8 cellular contexts compared by ENCODE assay signal in the genomic region with DNA sequence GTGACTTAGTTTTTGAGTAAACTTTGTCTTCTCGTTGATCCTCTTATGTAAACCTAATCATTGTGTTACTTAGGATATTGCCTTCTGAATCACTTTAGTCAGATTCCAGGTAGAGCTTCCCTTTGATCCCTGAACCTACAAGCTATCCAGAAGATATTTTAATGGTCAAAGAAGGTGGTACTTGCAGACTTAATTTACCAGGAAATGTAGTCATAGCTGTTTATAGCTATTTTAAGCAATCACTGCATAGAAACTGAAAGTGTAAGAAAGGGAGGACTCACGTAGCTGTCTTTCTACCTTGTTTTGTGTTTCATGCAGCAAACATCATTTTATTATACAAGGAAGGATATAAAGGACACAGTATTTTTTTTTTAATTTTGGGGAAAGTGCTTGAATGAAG.
DNase-seq lines count a peak whose midpoint lies in the region; ATAC-seq and TF ChIP-seq lines count a peak whose summit lies in the region.

No MANE protein-coding gene starts in this region.

- H2BK120ac ChIP-seq in IMR-90 (ENCODE audit: low read depth, low read length), result no peak overlapping the region

- H4K8ac ChIP-seq in IMR-90 (ENCODE audit: low read depth in 2 of 2, low read length in 2 of 2), result no peak overlapping the region

- H2BK20ac ChIP-seq in IMR-90 (ENCODE audit: low read depth, low read length), result no peak overlapping the region

- no CpG with 5 or more reads among the region's 2 CpGs for WGBS in IMR-90 (ENCODE audit: extremely low coverage in 2 of 2, insufficient read length in 1 of 2), 2 experiments
- WGBS in esophagus squamous epithelium, 2 donors, result 8 to 9% methylated on average over 2 of the region's 2 CpGs

- H3K4ac ChIP-seq in IMR-90 (ENCODE audit: low read depth, low read length), result no peak overlapping the region

- TF ChIP-seq POLR2A in IMR-90 (IDR thresholded peaks at IDR 0.05; ENCODE audit: low read depth, low read length) (no peak), esophagus squamous epithelium (IDR thresholded peaks at IDR 0.05) (no peak), uterus (IDR thresholded peaks at IDR 0.05) (no peak)

- H3K18ac ChIP-seq in IMR-90 (ENCODE audit: low read depth, low read length), result no peak overlapping the region

- dilution Hi-C loops in IMR-90 (cut with HindIII; ENCODE audit: low sequenced_read_pairs, unreplicated experiment), result no loop called here

- no peak overlapping the region for H2AK9ac ChIP-seq in IMR-90 (replicated peaks; ENCODE audit: low read depth, low read length, poor library complexity)

- no peaks in the 10 kb centered on the region for H3K9me2 ChIP-seq in DOHH2 (replicated peaks; ENCODE audit: control insufficient read depth, low read length)

- no peak overlapping the region for H4K91ac ChIP-seq in IMR-90 (ENCODE audit: insufficient read depth, low read depth, low read length)

- H3K27ac ChIP-seq in DOHH2 (ENCODE audit: low read depth, low read length) (peak overlapping the region; percentile 36; the same call in 1 of the 2 replicates), IMR-90 (ENCODE audit: insufficient read depth, low read length) (no peak overlapping the region), esophagus squamous epithelium (peak overlapping the region; percentile 36 to 69 (median 48)), uterus (peak overlapping the region; percentile 10 to 62)

- no peak overlapping the region for H2AFZ ChIP-seq in IMR-90 (replicated peaks; ENCODE audit: low read length, poor library complexity)

- 0 out of 2 replicates have a peak, but pooled peaks cover 2% of the 10 kb centered on the region for H3F3A ChIP-seq in DOHH2 (ENCODE audit: control insufficient read depth, insufficient read depth)

- no peak overlapping the region for H4K5ac ChIP-seq in IMR-90 (ENCODE audit: low read depth, low read length)

- H3K36me3 ChIP-seq in DOHH2 (ENCODE audit: control insufficient read depth, low read length) (peaks cover 13% of the 10 kb centered on the region; the same call in 1 of the 2 replicates), IMR-90 (ENCODE audit: control insufficient read depth, insufficient read depth, low read length) (no peaks in the 10 kb centered on the region), esophagus squamous epithelium (peaks cover 0 to 4% (median 0%) of the 10 kb centered on the region in 3 donors), uterus (no peaks in the 10 kb centered on the region)

- H3K27me3 ChIP-seq in DOHH2 (ENCODE audit: control insufficient read depth, low read length), result no peaks in the 10 kb centered on the region
- H3K27me3 ChIP-seq in IMR-90 (ENCODE audit: control insufficient read depth, insufficient read depth, low read length), result no peaks in the 10 kb centered on the region
- H3K27me3 ChIP-seq in esophagus squamous epithelium, result no peaks in the 10 kb centered on the region
- no peaks in the 10 kb centered on the region for H3K27me3 ChIP-seq in uterus

- H2BK5ac ChIP-seq in IMR-90 (ENCODE audit: low read depth, low read length, poor library complexity, severe bottlenecking), result no peak overlapping the region

- no peak overlapping the region for H2BK15ac ChIP-seq in IMR-90 (ENCODE audit: low read depth, low read length)

- no peak overlapping the region for H3K56ac ChIP-seq in IMR-90 (ENCODE audit: extremely low read depth, insufficient read depth, low read length)

- H2AK5ac ChIP-seq in IMR-90 (ENCODE audit: low read depth, low read length), result no peak overlapping the region

- BruUV-seq in IMR-90 (replicated peaks; lab: Mats Ljungman, UMichigan), result no TSS peak

- ATAC-seq in GM21367 (IDR thresholded peaks at IDR 0.05; ENCODE audit: unreplicated experiment), result peak; percentile 93
- no peak for ATAC-seq in IMR-90 (ENCODE audit: low read depth)

- DNase-seq in IMR-90 (no peak), esophagus squamous epithelium (lab: John Stamatoyannopoulos, UW) (no peak), uterus (no peak), SKM-1 treated with dmso at 0.1 percent for 144 hours (lab: John Stamatoyannopoulos, UW; ENCODE audit: unreplicated experiment) (no peak), cerebellar cortex (ENCODE audit: low spot score) (no peak), SHP77 treated with DMSO at 0.1 percent for 48 hours (lab: John Stamatoyannopoulos, UW) (no peak)

- H3K23ac ChIP-seq in IMR-90 (ENCODE audit: low read depth, low read length), result no peak overlapping the region

- H3K79me2 ChIP-seq in DOHH2 (ENCODE audit: control insufficient read depth, low read length), result no peaks in the 10 kb centered on the region

- in situ Hi-C loops in IMR-90 (cut with MboI; ENCODE audit: low sequenced_read_pairs), result no loop called here

- intact Hi-C loops in IMR-90 (cut with micrococcal nuclease) (no loop called here), esophagus squamous epithelium (cut with DNase I) (no loop called here), uterus (cut with DNase I; ENCODE audit: low total_unique reads) (no loop called here)

- peak overlapping the region; percentile 62 for H3K4me3 ChIP-seq in DOHH2 (ENCODE audit: low read length)
- no peak overlapping the region for H3K4me3 ChIP-seq in IMR-90 (ENCODE audit: insufficient read depth, low read depth, low read length)
- peak overlapping the region in 3 of 4 donors; percentile 0 to 38 (median 11) for H3K4me3 ChIP-seq in esophagus squamous epithelium
- H3K4me3 ChIP-seq in uterus, result peak overlapping the region in 1 of 2 donors; percentile 5

- no peak for TF ChIP-seq RAD21 in IMR-90 (IDR thresholded peaks at IDR 0.05; ENCODE audit: low read length)

- H3K4me1 ChIP-seq in DOHH2 (ENCODE audit: control insufficient read depth, low read length) (peaks cover 23% of the 10 kb centered on the region), IMR-90 (ENCODE audit: control insufficient read depth, insufficient read depth, low read length) (peaks cover 3% of the 10 kb centered on the region; the same call in 1 of the 2 replicates), esophagus squamous epithelium (peaks cover 0 to 32% (median 9%) of the 10 kb centered on the region in 3 donors), uterus (no peaks in the 10 kb centered on the region)

- POLR2A ChIA-PET in IMR-90 (lab: Charles Lee; ENCODE audit: unreplicated experiment), result no interaction called here

- H3K9ac ChIP-seq in IMR-90 (ENCODE audit: low read depth, low read length), result no peak overlapping the region

- H4K20me1 ChIP-seq in DOHH2 (ENCODE audit: control insufficient read depth, insufficient read depth, low read depth, low read length) (no peaks in the 10 kb centered on the region), IMR-90 (ENCODE audit: insufficient read depth, low read length) (no peaks in the 10 kb centered on the region)

- CTCF ChIA-PET in IMR-90 (lab: Yijun Ruan, JAX), result interaction anchor here (0.6 kb wide), 2 partner anchors 76 to 130 kb away, joined by 3 read pairs; no protein-coding TSS in a partner anchor

- no peaks in the 10 kb centered on the region; a peak in 2 of 4 replicates for H3K79me1 ChIP-seq in IMR-90 (ENCODE audit: low read depth in 1 of 2, low read length in 2 of 2)

- H3K9me3 ChIP-seq in DOHH2 (ENCODE audit: control insufficient read depth, insufficient read depth, low read length) (no peaks in the 10 kb centered on the region), IMR-90 (ENCODE audit: control insufficient read depth, insufficient read depth, low read length) (no peaks in the 10 kb centered on the region), esophagus squamous epithelium (no peaks in the 10 kb centered on the region), uterus (no peaks in the 10 kb centered on the region)

- peak overlapping the region; percentile 76 for H3K4me2 ChIP-seq in DOHH2 (ENCODE audit: low read length)
- peak overlapping the region; percentile 62; the same call in 1 of the 2 replicates for H3K4me2 ChIP-seq in IMR-90 (ENCODE audit: low read depth, low read length)

- H3K14ac ChIP-seq in IMR-90 (replicated peaks; ENCODE audit: low read depth, low read length), result no peak overlapping the region

- 0 out of 2 replicates have a peak, but pooled peaks cover 3% of the 10 kb centered on the region for H3K9me1 ChIP-seq in IMR-90 (ENCODE audit: insufficient read depth, low read length)

- TF ChIP-seq CTCF in DOHH2 (IDR thresholded peaks at IDR 0.05; ENCODE audit: low read depth, low read length, poor library complexity, severe bottlenecking), result no peak
- no peak for TF ChIP-seq CTCF in IMR-90 (conservative IDR thresholded peaks at IDR 0.05; ENCODE audit: low read depth, low read length)
- no peak for TF ChIP-seq CTCF in esophagus squamous epithelium (IDR thresholded peaks at IDR 0.05)
- TF ChIP-seq CTCF in uterus (IDR thresholded peaks at IDR 0.05), result no peak

TF ChIP-seq in IMR-90, 13 proteins besides CTCF, POLR2A, EP300 and RAD21:
- TF ChIP-seq, protein P1, sequence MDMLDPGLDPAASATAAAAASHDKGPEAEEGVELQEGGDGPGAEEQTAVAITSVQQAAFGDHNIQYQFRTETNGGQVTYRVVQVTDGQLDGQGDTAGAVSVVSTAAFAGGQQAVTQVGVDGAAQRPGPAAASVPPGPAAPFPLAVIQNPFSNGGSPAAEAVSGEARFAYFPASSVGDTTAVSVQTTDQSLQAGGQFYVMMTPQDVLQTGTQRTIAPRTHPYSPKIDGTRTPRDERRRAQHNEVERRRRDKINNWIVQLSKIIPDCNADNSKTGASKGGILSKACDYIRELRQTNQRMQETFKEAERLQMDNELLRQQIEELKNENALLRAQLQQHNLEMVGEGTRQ (IDR thresholded peaks at IDR 0.05; ENCODE audit: low read depth, low read length), result no peak
- TF ChIP-seq, protein P2, sequence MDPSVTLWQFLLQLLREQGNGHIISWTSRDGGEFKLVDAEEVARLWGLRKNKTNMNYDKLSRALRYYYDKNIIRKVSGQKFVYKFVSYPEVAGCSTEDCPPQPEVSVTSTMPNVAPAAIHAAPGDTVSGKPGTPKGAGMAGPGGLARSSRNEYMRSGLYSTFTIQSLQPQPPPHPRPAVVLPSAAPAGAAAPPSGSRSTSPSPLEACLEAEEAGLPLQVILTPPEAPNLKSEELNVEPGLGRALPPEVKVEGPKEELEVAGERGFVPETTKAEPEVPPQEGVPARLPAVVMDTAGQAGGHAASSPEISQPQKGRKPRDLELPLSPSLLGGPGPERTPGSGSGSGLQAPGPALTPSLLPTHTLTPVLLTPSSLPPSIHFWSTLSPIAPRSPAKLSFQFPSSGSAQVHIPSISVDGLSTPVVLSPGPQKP (IDR thresholded peaks at IDR 0.05; ENCODE audit: borderline replicate concordance, low read depth, low read length), result no peak
- TF ChIP-seq NFE2L2 (IDR thresholded peaks at IDR 0.05; ENCODE audit: low read depth, low read length), result no peak
- no peak for TF ChIP-seq RFX5 (IDR thresholded peaks at IDR 0.05; ENCODE audit: low read depth, low read length)
- TF ChIP-seq SMC3 (IDR thresholded peaks at IDR 0.05; ENCODE audit: low read depth, low read length), result no peak
- no peak for TF ChIP-seq BHLHE40 (IDR thresholded peaks at IDR 0.05; ENCODE audit: low read depth, low read length)
- no peak for TF ChIP-seq CHD1 (IDR thresholded peaks at IDR 0.05; ENCODE audit: low read depth, low read length)
- TF ChIP-seq MAZ (IDR thresholded peaks at IDR 0.05; ENCODE audit: borderline replicate concordance, low read depth, low read length), result no peak
- no peak for TF ChIP-seq RCOR1 (IDR thresholded peaks at IDR 0.05; ENCODE audit: insufficient replicate concordance, low read length)
- TF ChIP-seq FOS (IDR thresholded peaks at IDR 0.05; ENCODE audit: low read depth, low read length), result no peak
- no peak for TF ChIP-seq CEBPB (IDR thresholded peaks at IDR 0.05; ENCODE audit: low read depth, low read length)
TF ChIP-seq in IMR-90: peak in this region for 0.
